35 cellular contexts compared by ENCODE assay signal in the genomic region with DNA sequence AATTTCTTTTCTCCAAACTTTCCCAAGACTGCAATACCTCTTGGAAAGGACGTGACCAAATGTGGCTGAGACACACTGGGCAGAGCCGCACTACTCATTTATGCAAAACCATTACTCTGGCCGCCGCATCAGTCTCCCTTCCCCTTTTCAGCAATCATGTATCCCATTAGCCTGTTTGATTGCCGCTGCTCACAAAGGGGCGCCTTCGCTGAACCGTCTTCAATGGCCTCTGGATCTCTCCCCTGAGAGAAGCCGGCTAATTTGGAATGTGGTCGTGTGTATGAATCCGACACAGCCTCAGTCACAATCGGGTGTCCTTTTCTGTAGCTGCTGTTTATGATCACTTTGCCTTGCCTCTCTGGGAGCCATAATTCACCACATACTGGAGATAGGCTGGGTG.
A peak's percentile ranks its signal among the peaks of the same experiment; 100 is the strongest.
DNase-seq lines count a peak whose midpoint lies in the region; ATAC-seq and TF ChIP-seq lines count a peak whose summit lies in the region.
"Had no signal": no experiment of that assay in that cellular context is flagged by ENCODE, and none has a peak within 500 bp of the region (broad histone marks: within the 10 kb centered on the region; RNA-seq: fewer than 3 reads in every experiment).

No MANE protein-coding gene starts in this region.

- no peak overlapping the region for H3K4me3 ChIP-seq in endodermal cell (ENCODE audit: low read length)
- H3K4me3 ChIP-seq: A549, cardiac muscle cell, gastrocnemius medialis, K562, left lung, PC-9, psoas muscle, tibial artery had no signal

- DNase-seq in NCI-H526 (lab: John Stamatoyannopoulos, UW) (peak; percentile 28 to 41), NCI-H526 treated with DMSO at 0.1 percent for 48 hours (lab: John Stamatoyannopoulos, UW) (no peak), MV-4-11 (lab: John Stamatoyannopoulos, UW) (peak; percentile 21), endodermal cell (peak; percentile 42), sciatic nerve (ENCODE audit: low spot score) (peak; percentile 35)
- DNase-seq: activated CD4-positive, alpha-beta T cell treated with anti-CD3 and anti-CD28 coated beads, Interleukin-2, amount 10 ng/mL, durations not matched to agents 7 days and 5 days; AML-193; aorta; cortex of kidney; DMS 273 treated with DMSO at 0.1 percent for 48 hours; gastrocnemius medialis; GOT3; mesendoderm; NCI-H1436; NCI-H2171; NCI-H524; NK-92 treated with Interleukin-12 subunit alpha and Interleukin-12 subunit beta, amount 100 ng/mL, for 24 hours; PC-9; psoas muscle; SHP77 treated with DMSO at 0.1 percent for 48 hours; SW 1271; T1000; tibial artery had no signal

- no peaks in the 10 kb centered on the region for H3K9me3 ChIP-seq in endodermal cell (ENCODE audit: control insufficient read depth, low read length)
- H3K9me3 ChIP-seq: A549, gastrocnemius medialis, left lung, neutrophil, psoas muscle, tibial artery had no signal

- no peak overlapping the region for H3K9ac ChIP-seq in endodermal cell (ENCODE audit: extremely low read depth, low read length, poor library complexity, severe bottlenecking)

- peaks cover 27% of the 10 kb centered on the region for H3K27me3 Mint-ChIP-seq in endodermal cell (ENCODE audit: insufficient read depth)
- H3K27me3 Mint-ChIP-seq: activated CD4-positive, alpha-beta T cell treated with anti-CD3 and anti-CD28 coated beads, Interleukin-2, amount 10 ng/mL, durations not matched to agents 7 days and 5 days; activated naive CD8-positive, alpha-beta T cell; stimulated activated naive CD8-positive, alpha-beta T cell treated with anti-CD3 and anti-CD28 coated beads, Interleukin-15, Interleukin-2, amounts not matched to agents 100 ng/mL and 50 ng/mL, for 24 hours had no signal

- H3K4me1 Mint-ChIP-seq in endodermal cell: peaks cover 27% of the 10 kb centered on the region

- intact Hi-C loops in sciatic nerve (cut with DNase I): no loop called here

- no peak for TF ChIP-seq CTCF in endodermal cell (conservative IDR thresholded peaks at IDR 0.05)

- no peaks in the 10 kb centered on the region for H3K36me3 ChIP-seq in endodermal cell (ENCODE audit: control insufficient read depth, insufficient read depth, low read length)
- H3K36me3 ChIP-seq: cardiac muscle cell, gastrocnemius medialis, neutrophil had no signal

- no peaks in the 10 kb centered on the region for H3K36me3 Mint-ChIP-seq in endodermal cell (ENCODE audit: low read depth)
- H3K36me3 Mint-ChIP-seq: activated naive CD8-positive, alpha-beta T cell had no signal

- no peak overlapping the region for H3K27ac Mint-ChIP-seq in endodermal cell
- H3K27ac Mint-ChIP-seq: activated CD4-positive, alpha-beta T cell treated with anti-CD3 and anti-CD28 coated beads, Interleukin-2, amount 10 ng/mL, durations not matched to agents 7 days and 5 days; activated naive CD8-positive, alpha-beta T cell; activated T-helper 2 cell treated with anti-CD3 and anti-CD28 coated beads, Interferon-gamma antibody, Interleukin-2, Interleukin-4, amounts not matched to agents 10 μg/mL and 5 μg/mL and 100 μg/mL, durations not matched to agents 14 hours and 24 hours and 36 hours; CD8-positive, alpha-beta T cell; stimulated activated naive CD8-positive, alpha-beta T cell treated with anti-CD3 and anti-CD28 coated beads, Interleukin-15, Interleukin-2, amounts not matched to agents 100 ng/mL and 50 ng/mL, for 24 hours had no signal

- no peak overlapping the region for H3K27ac ChIP-seq in endodermal cell (ENCODE audit: low read depth, low read length)
- H3K27ac ChIP-seq: A549, cardiac muscle cell, gastrocnemius medialis, left lung, neutrophil, PC-9, psoas muscle, tibial artery had no signal

- WGBS in endodermal cell (ENCODE audit: insufficient coverage in 1 of 2, insufficient read length in 1 of 2), 2 experiments: 78 to 94% methylated on average over 11 to 12 of the region's 12 CpGs

- H3K9me3 Mint-ChIP-seq in endodermal cell: no peaks in the 10 kb centered on the region
- H3K9me3 Mint-ChIP-seq: activated CD4-positive, alpha-beta T cell treated with anti-CD3 and anti-CD28 coated beads, Interleukin-2, amount 10 ng/mL, durations not matched to agents 7 days and 5 days; activated T-helper 2 cell treated with anti-CD3 and anti-CD28 coated beads, Interferon-gamma antibody, Interleukin-2, Interleukin-4, amounts not matched to agents 10 μg/mL and 5 μg/mL and 100 μg/mL, durations not matched to agents 14 hours and 24 hours and 36 hours; CD8-positive, alpha-beta T cell; stimulated activated naive CD8-positive, alpha-beta T cell treated with anti-CD3 and anti-CD28 coated beads, Interleukin-15, Interleukin-2, amounts not matched to agents 100 ng/mL and 50 ng/mL, for 24 hours had no signal

- ATAC-seq in sciatic nerve (no peak), SK-N-SH treated with all-trans-retinoic acid at 6 μM for 48 hours (no peak), HG02678 (IDR thresholded peaks at IDR 0.05; ENCODE audit: unreplicated experiment) (no peak), HG02763 (IDR thresholded peaks at IDR 0.05; ENCODE audit: unreplicated experiment) (no peak)
- ATAC-seq: CD8-positive, alpha-beta T cell; K562; left lung had no signal

- peaks cover 6% of the 10 kb centered on the region for H3K27me3 ChIP-seq in endodermal cell (ENCODE audit: control insufficient read depth, insufficient read depth, low read length, poor library complexity, severe bottlenecking)
- H3K27me3 ChIP-seq: cardiac muscle cell, gastrocnemius medialis, left lung, neutrophil, tibial artery had no signal

- H3K4me1 ChIP-seq in endodermal cell (ENCODE audit: control insufficient read depth, insufficient read depth, low read length): peaks cover 10% of the 10 kb centered on the region
- H3K4me1 ChIP-seq: A549, left lung, tibial artery had no signal

- no peak overlapping the region for H3K4me3 Mint-ChIP-seq in endodermal cell
- H3K4me3 Mint-ChIP-seq: activated CD4-positive, alpha-beta T cell treated with anti-CD3 and anti-CD28 coated beads, Interleukin-2, amount 10 ng/mL, durations not matched to agents 7 days and 5 days; activated naive CD8-positive, alpha-beta T cell; CD8-positive, alpha-beta T cell; stimulated activated naive CD8-positive, alpha-beta T cell treated with anti-CD3 and anti-CD28 coated beads, Interleukin-15, Interleukin-2, amounts not matched to agents 100 ng/mL and 50 ng/mL, for 24 hours had no signal

TF ChIP-seq in SK-N-SH treated with all-trans-retinoic acid at 6 μM for 48 hours, 23 proteins besides CTCF, POLR2A, EP300 and RAD21 (continues in another document):
- TF ChIP-seq, protein P1, sequence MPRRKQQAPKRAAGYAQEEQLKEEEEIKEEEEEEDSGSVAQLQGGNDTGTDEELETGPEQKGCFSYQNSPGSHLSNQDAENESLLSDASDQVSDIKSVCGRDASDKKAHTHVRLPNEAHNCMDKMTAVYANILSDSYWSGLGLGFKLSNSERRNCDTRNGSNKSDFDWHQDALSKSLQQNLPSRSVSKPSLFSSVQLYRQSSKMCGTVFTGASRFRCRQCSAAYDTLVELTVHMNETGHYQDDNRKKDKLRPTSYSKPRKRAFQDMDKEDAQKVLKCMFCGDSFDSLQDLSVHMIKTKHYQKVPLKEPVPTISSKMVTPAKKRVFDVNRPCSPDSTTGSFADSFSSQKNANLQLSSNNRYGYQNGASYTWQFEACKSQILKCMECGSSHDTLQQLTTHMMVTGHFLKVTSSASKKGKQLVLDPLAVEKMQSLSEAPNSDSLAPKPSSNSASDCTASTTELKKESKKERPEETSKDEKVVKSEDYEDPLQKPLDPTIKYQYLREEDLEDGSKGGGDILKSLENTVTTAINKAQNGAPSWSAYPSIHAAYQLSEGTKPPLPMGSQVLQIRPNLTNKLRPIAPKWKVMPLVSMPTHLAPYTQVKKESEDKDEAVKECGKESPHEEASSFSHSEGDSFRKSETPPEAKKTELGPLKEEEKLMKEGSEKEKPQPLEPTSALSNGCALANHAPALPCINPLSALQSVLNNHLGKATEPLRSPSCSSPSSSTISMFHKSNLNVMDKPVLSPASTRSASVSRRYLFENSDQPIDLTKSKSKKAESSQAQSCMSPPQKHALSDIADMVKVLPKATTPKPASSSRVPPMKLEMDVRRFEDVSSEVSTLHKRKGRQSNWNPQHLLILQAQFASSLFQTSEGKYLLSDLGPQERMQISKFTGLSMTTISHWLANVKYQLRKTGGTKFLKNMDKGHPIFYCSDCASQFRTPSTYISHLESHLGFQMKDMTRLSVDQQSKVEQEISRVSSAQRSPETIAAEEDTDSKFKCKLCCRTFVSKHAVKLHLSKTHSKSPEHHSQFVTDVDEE (CRISPR knock-in tag; IDR thresholded peaks at IDR 0.05): no peak
- no peak for TF ChIP-seq RARB (CRISPR knock-in tag; IDR thresholded peaks at IDR 0.05)
- TF ChIP-seq TCF4 (CRISPR knock-in tag; IDR thresholded peaks at IDR 0.05; ENCODE audit: borderline replicate concordance): no peak
- TF ChIP-seq ZC3H10 (CRISPR knock-in tag; IDR thresholded peaks at IDR 0.05): no peak
- no peak for TF ChIP-seq SNAI2 (CRISPR knock-in tag; IDR thresholded peaks at IDR 0.05)
- no peak for TF ChIP-seq ZFP3 (CRISPR knock-in tag; IDR thresholded peaks at IDR 0.05)
- no peak for TF ChIP-seq BACH2 (CRISPR knock-in tag; IDR thresholded peaks at IDR 0.05; ENCODE audit: borderline replicate concordance)
- TF ChIP-seq ZNF565 (CRISPR knock-in tag; conservative IDR thresholded peaks at IDR 0.05; ENCODE audit: low read depth): no peak
- no peak for TF ChIP-seq ZNF8 (CRISPR knock-in tag; IDR thresholded peaks at IDR 0.05)
- no peak for TF ChIP-seq ISL1 (CRISPR knock-in tag; IDR thresholded peaks at IDR 0.05)
- no peak for TF ChIP-seq ARNTL (CRISPR knock-in tag; IDR thresholded peaks at IDR 0.05; ENCODE audit: borderline replicate concordance, low read depth)
- no peak for TF ChIP-seq CSRNP3 (CRISPR knock-in tag; IDR thresholded peaks at IDR 0.05)
- no peak for TF ChIP-seq ESRRG (CRISPR knock-in tag; IDR thresholded peaks at IDR 0.05)
- TF ChIP-seq ZFP30 (CRISPR knock-in tag; IDR thresholded peaks at IDR 0.05): no peak
